ENCODE assay signal across 19 cellular contexts in genomic region chr22:17810570-17811116, GRCh38. TPM values are rescaled to one million over a fixed set of nuclear protein-coding genes. Genes with fewer than 3 reads are reported as not detected.
DNase-seq lines count a peak whose midpoint lies in the region; ATAC-seq and TF ChIP-seq lines count a peak whose summit lies in the region.
"Had no signal": no experiment of that assay in that cellular context is flagged by ENCODE, and none has a peak within 500 bp of the region (broad histone marks: within the 10 kb centered on the region; RNA-seq: fewer than 3 reads in every experiment).

No MANE protein-coding gene starts in this region.

- H3K4me3 Mint-ChIP-seq in stimulated activated effector memory CD8-positive, alpha-beta T cell treated with anti-CD3 and anti-CD28 coated beads, Interleukin-12 subunit alpha, Interleukin-12 subunit beta, amount 100 ng/mL, for 72 hours, result no peak overlapping the region
- H3K4me3 Mint-ChIP-seq: CD8-positive, alpha-beta T cell had no signal

- DNase-seq in cerebellum (ENCODE audit: low spot score) (peak; percentile 63), left colon (no peak), psoas muscle (no peak), HCEC 1CT (no peak), SIG-M5 (lab: John Stamatoyannopoulos, UW) (no peak)
- DNase-seq in stimulated activated effector memory CD8-positive, alpha-beta T cell treated with anti-CD3 and anti-CD28 coated beads, Interleukin-12 subunit alpha, Interleukin-12 subunit beta, amount 100 ng/mL, for 72 hours (ENCODE audit: low spot score in 2 of 2), result no peak
- DNase-seq: CD8-positive, alpha-beta T cell; DMS79 treated with DMSO at 0.1 percent for 48 hours; IMR-90; KG1; MG63; NCI-H1105 treated with DMSO at 0.1 percent for 48 hours; NCI-H2081 treated with DMSO at 0.1 percent for 48 hours; NCI-H2171; NCI-H226; NCI-H510A; NCI-H748 treated with DMSO at 0.1 percent for 48 hours; PC-3 had no signal

- no peak overlapping the region for H2AFZ ChIP-seq in OCI-LY3 (ENCODE audit: low read depth, low read length)

- no peaks in the 10 kb centered on the region for H3K9me3 ChIP-seq in OCI-LY3 (ENCODE audit: insufficient read depth, low read length)
- H3K9me3 ChIP-seq in psoas muscle, result no peaks in the 10 kb centered on the region
- H3K9me3 ChIP-seq: MG63 had no signal

- H3K27me3 ChIP-seq in OCI-LY3 (ENCODE audit: low read depth, low read length) (no peaks in the 10 kb centered on the region), psoas muscle (ENCODE audit: insufficient read depth in 3 of 3, low read length in 2 of 3) (no peaks in the 10 kb centered on the region)
- H3K27me3 ChIP-seq: MG63 had no signal

- H3K27ac ChIP-seq in OCI-LY3 (ENCODE audit: low read length), result peak overlapping the region; percentile 86
- no peak overlapping the region for H3K27ac ChIP-seq in psoas muscle

- H3K4me2 ChIP-seq in OCI-LY3 (ENCODE audit: low read length), result peak overlapping the region; percentile 58

- H3K36me3 Mint-ChIP-seq in stimulated activated effector memory CD8-positive, alpha-beta T cell treated with anti-CD3 and anti-CD28 coated beads, Interleukin-12 subunit alpha, Interleukin-12 subunit beta, amount 100 ng/mL, for 72 hours, result peaks cover 73% of the 10 kb centered on the region

- no peaks in the 10 kb centered on the region for H3K79me2 ChIP-seq in OCI-LY3 (ENCODE audit: low read length)

- TF ChIP-seq CTCF in OCI-LY3 (IDR thresholded peaks at IDR 0.05; ENCODE audit: low read depth, low read length), result no peak
- no peak for TF ChIP-seq CTCF in psoas muscle (IDR thresholded peaks at IDR 0.05)

- peaks cover 28% of the 10 kb centered on the region for H3K4me1 ChIP-seq in OCI-LY3 (ENCODE audit: low read length)
- peaks cover 20% of the 10 kb centered on the region for H3K4me1 ChIP-seq in psoas muscle

- H3K4me3 ChIP-seq in OCI-LY3 (ENCODE audit: low read length) (peak overlapping the region; percentile 30; the same call in 1 of the 2 replicates), psoas muscle (no peak overlapping the region)
- H3K4me3 ChIP-seq: MG63 had no signal

- H4K20me1 ChIP-seq in OCI-LY3 (ENCODE audit: insufficient read depth, low read length), result no peaks in the 10 kb centered on the region

- H3K27ac Mint-ChIP-seq in stimulated activated effector memory CD8-positive, alpha-beta T cell treated with anti-CD3 and anti-CD28 coated beads, Interleukin-12 subunit alpha, Interleukin-12 subunit beta, amount 100 ng/mL, for 72 hours, result no peak overlapping the region
- H3K27ac Mint-ChIP-seq: CD8-positive, alpha-beta T cell had no signal

- intact Hi-C loops in left colon (cut with DNase I, micrococcal nuclease) (no loop called here), psoas muscle (cut with DNase I) (no loop called here)

- H3K36me3 ChIP-seq in OCI-LY3 (replicated peaks; ENCODE audit: low read depth, low read length) (peaks cover 86% of the 10 kb centered on the region), psoas muscle (ENCODE audit: insufficient read depth in 1 of 2, low read depth in 1 of 2) (peaks cover 3 to 75% of the 10 kb centered on the region in 2 donors)

- ATAC-seq in left colon, result peak; percentile 65
- ATAC-seq in stimulated activated effector memory CD8-positive, alpha-beta T cell treated with anti-CD3 and anti-CD28 coated beads, Interleukin-12 subunit alpha, Interleukin-12 subunit beta, amount 100 ng/mL, for 72 hours, result peak; percentile 13
- ATAC-seq in psoas muscle, result no peak
- ATAC-seq: CD8-positive, alpha-beta T cell; PC-3 had no signal

- peak overlapping the region; percentile 66 for H3K9ac ChIP-seq in OCI-LY3 (ENCODE audit: low read length)

- no peaks in the 10 kb centered on the region for H3K4me1 Mint-ChIP-seq in stimulated activated effector memory CD8-positive, alpha-beta T cell treated with anti-CD3 and anti-CD28 coated beads, Interleukin-12 subunit alpha, Interleukin-12 subunit beta, amount 100 ng/mL, for 72 hours

- H3K9me3 Mint-ChIP-seq in stimulated activated effector memory CD8-positive, alpha-beta T cell treated with anti-CD3 and anti-CD28 coated beads, Interleukin-12 subunit alpha, Interleukin-12 subunit beta, amount 100 ng/mL, for 72 hours, result no peaks in the 10 kb centered on the region
- H3K9me3 Mint-ChIP-seq: CD8-positive, alpha-beta T cell had no signal

- WGBS in psoas muscle, 3 donors, result 87 to 92% (median 92%) methylated on average over 12 of the region's 12 CpGs

RNA-seq across cellular contexts. Expression of gene BID, which starts 36.4 kb away (rescaled TPM):
- total RNA-seq in cerebellum, result 19.2 TPM
- 10 to 100 TPM; 26.5 to 33.2 TPM for total RNA-seq in left colon
- 10 to 100 TPM in 2 of 4 donors, 1 to 10 TPM in 2; 5.6 to 19.4 (median 8.3) TPM for total RNA-seq in psoas muscle
- 10 to 100 TPM in 1 of 3 donors, 1 to 10 TPM in 2; 7.8 to 27.4 (median 9.9) TPM for polyA plus RNA-seq in psoas muscle

Comparison
In these comparisons a context has a peak if more than half of its experiments do, and no peak if none do; other contexts are left out.
1. ATAC-seq: peak in left colon (single experiment) and stimulated activated effector memory CD8-positive, alpha-beta T cell treated with anti-CD3 and anti-CD28 coated beads, Interleukin-12 subunit alpha, Interleukin-12 subunit beta, amount 100 ng/mL, for 72 hours (single experiment); none in psoas muscle (0 of 4).